ENCODE assay signal across 19 cellular contexts in genomic region chr7:138519061-138519798, GRCh38.
"Had no signal": no experiment of that assay in that cellular context is flagged by ENCODE, and none has a peak within 500 bp of the region (broad histone marks: within the 10 kb centered on the region; RNA-seq: fewer than 3 reads in every experiment).

No MANE protein-coding gene starts in this region.

- DNase-seq: activated CD4-positive, alpha-beta memory T cell treated with anti-CD3 and anti-CD28 coated beads, Interleukin-2, amount 10 ng/mL, durations not matched to agents 7 days and 5 days; activated CD4-positive, alpha-beta T cell treated with anti-CD3 and anti-CD28 coated beads for 1 hour; activated CD4-positive, alpha-beta T cell treated with anti-CD3 and anti-CD28 coated beads, Interleukin-2, amount 10 ng/mL, durations not matched to agents 7 days and 5 days; activated CD8-positive, alpha-beta memory T cell treated with anti-CD3 and anti-CD28 coated beads, Interleukin-2, amount 50 U/mL, for 48 hours; activated gamma-delta T cell; activated naive CD4-positive, alpha-beta T cell treated with anti-CD3 and anti-CD28 coated beads, Interleukin-2, amount 10 ng/mL, durations not matched to agents 7 days and 5 days; activated naive CD8-positive, alpha-beta T cell treated with anti-CD3 and anti-CD28 coated beads, Interleukin-2, amount 10 ng/mL, durations not matched to agents 7 days and 5 days; activated T-cell treated with anti-CD3 and anti-CD28 coated beads, Interleukin-2, amount 50 U/mL, for 24 hours; effector CD4-positive, alpha-beta T cell; esophagus squamous epithelium; foreskin melanocyte; kidney; stimulated activated CD4-positive, alpha-beta T cell treated with anti-CD3 and anti-CD28 coated beads, Interleukin-15, amount 100 ng/mL, for 24 hours; stimulated activated CD4-positive, alpha-beta T cell treated with anti-CD3 and anti-CD28 coated beads, Interleukin-2, amount 100 ng/mL, for 24 hours; stimulated activated naive B cell treated with anti-CD40 and anti-IgM and Interleukin-4, amounts not matched to agents 10 μg/mL and 1 μg/mL and 100 μg/mL, for 72 hours; stomach; T-helper 2 cell had no signal

- FAIRE-seq: kidney had no signal

- ATAC-seq: natural killer cell treated with Interleukin-12 subunit alpha and Interleukin-12 subunit beta and Interleukin-15 and Interleukin-18, amount 100 ng/mL, for 72 hours; stimulated activated naive B cell treated with anti-CD40 and anti-IgM and Interleukin-4, amounts not matched to agents 10 μg/mL and 1 μg/mL and 100 μg/mL, for 72 hours; WTC11 had no signal
